ENCODE assay signal across 1 cellular context in the genomic region with DNA sequence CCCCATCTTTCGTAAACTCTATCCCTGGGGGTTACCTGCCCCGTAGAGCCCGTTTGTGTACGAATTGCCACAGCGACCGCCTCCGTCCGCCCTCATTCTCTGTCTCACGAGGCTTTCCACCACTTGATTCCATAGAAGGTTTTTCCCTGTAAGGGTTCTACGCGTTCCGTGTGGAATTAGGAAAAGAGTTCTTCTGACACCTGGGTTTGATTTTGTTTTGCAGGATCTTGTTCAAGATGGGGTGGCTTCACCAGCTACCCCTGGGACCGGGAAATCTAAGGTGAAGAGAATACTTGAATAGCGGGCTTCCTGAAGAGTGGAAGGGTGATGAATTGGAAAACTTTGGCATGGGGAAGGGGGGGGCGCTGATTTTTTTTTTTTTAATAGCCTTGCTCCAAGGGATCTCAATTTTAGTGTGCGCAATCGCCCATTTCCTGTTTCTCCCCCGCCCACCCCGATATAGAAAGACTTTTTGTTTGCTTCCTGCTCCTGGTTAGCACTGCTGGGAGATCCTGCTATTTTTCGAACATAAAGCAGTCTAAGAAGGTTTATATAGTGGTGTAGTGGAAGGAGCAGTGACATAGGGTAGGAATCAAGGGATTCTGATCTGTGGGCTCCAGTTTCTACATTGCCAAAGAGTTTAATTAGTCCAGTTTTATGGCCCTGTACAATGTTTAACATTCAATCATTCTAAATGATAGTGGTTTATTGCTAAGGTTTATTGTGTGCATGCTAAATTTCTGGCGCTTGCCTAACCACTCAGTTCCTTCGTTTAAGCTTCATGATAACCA.
TF ChIP-seq lines count a peak whose summit lies in the region.

No MANE protein-coding gene starts in this region.

TF ChIP-seq in IMR-90, 13 proteins besides CTCF, POLR2A, EP300 and RAD21 (continued from another document):
- TF ChIP-seq, protein P1, sequence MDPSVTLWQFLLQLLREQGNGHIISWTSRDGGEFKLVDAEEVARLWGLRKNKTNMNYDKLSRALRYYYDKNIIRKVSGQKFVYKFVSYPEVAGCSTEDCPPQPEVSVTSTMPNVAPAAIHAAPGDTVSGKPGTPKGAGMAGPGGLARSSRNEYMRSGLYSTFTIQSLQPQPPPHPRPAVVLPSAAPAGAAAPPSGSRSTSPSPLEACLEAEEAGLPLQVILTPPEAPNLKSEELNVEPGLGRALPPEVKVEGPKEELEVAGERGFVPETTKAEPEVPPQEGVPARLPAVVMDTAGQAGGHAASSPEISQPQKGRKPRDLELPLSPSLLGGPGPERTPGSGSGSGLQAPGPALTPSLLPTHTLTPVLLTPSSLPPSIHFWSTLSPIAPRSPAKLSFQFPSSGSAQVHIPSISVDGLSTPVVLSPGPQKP (IDR thresholded peaks at IDR 0.05; ENCODE audit: borderline replicate concordance, low read depth, low read length): no peak
- TF ChIP-seq MAZ (IDR thresholded peaks at IDR 0.05; ENCODE audit: borderline replicate concordance, low read depth, low read length) (no peak), FOS (IDR thresholded peaks at IDR 0.05; ENCODE audit: low read depth, low read length) (no peak), CEBPB (IDR thresholded peaks at IDR 0.05; ENCODE audit: low read depth, low read length) (no peak), NFE2L2 (IDR thresholded peaks at IDR 0.05; ENCODE audit: low read depth, low read length) (no peak), RFX5 (IDR thresholded peaks at IDR 0.05; ENCODE audit: low read depth, low read length) (no peak), BHLHE40 (IDR thresholded peaks at IDR 0.05; ENCODE audit: low read depth, low read length) (no peak), MXI1 (IDR thresholded peaks at IDR 0.05; ENCODE audit: borderline replicate concordance, low read depth, low read length) (no peak), RCOR1 (IDR thresholded peaks at IDR 0.05; ENCODE audit: insufficient replicate concordance, low read length) (no peak), SMC3 (IDR thresholded peaks at IDR 0.05; ENCODE audit: low read depth, low read length) (no peak), MAFK (IDR thresholded peaks at IDR 0.05; ENCODE audit: low read depth, low read length) (no peak)
- TF ChIP-seq, protein P2, sequence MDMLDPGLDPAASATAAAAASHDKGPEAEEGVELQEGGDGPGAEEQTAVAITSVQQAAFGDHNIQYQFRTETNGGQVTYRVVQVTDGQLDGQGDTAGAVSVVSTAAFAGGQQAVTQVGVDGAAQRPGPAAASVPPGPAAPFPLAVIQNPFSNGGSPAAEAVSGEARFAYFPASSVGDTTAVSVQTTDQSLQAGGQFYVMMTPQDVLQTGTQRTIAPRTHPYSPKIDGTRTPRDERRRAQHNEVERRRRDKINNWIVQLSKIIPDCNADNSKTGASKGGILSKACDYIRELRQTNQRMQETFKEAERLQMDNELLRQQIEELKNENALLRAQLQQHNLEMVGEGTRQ (IDR thresholded peaks at IDR 0.05; ENCODE audit: low read depth, low read length): no peak
